7 cellular contexts compared by ENCODE assay signal in genomic region chr9:121640076-121640475, GRCh38. TPM values are rescaled to one million over a fixed set of nuclear protein-coding genes. Genes with fewer than 3 reads are reported as not detected.
DNase-seq lines count a peak whose midpoint lies in the region; ATAC-seq, FAIRE-seq and TF ChIP-seq lines count a peak whose summit lies in the region.

No MANE protein-coding gene starts in this region.

- H3K4me1 ChIP-seq in astrocyte (ENCODE audit: insufficient read depth, low read length), result peaks cover 4% of the 10 kb centered on the region

- H3K4me2 ChIP-seq in astrocyte (ENCODE audit: low read length), result no peak overlapping the region

- DNase-seq in GM12865 (ENCODE audit: low read depth), result peak; percentile 20
- peak; percentile 62 for DNase-seq in NAMALWA (ENCODE audit: low spot score)
- no peak for DNase-seq in astrocyte (ENCODE audit: low read depth)
- DNase-seq in kidney epithelial cell (ENCODE audit: low read depth), result no peak
- DNase-seq in stimulated activated CD8-positive, alpha-beta memory T cell treated with anti-CD3 and anti-CD28 coated beads, Interleukin-4, amount 100 ng/mL, for 24 hours (ENCODE audit: low read depth), result peak; percentile 17
- DNase-seq in GM19239 (ENCODE audit: insufficient read length, low spot score), result no peak

- no peaks in the 10 kb centered on the region for H3K36me3 Mint-ChIP-seq in astrocyte (ENCODE audit: low read depth, unreplicated experiment)

- H3K79me2 ChIP-seq in astrocyte (ENCODE audit: insufficient read depth, low read length), result no peaks in the 10 kb centered on the region

- peaks cover 17% of the 10 kb centered on the region for H3K4me1 Mint-ChIP-seq in astrocyte (ENCODE audit: low read depth, unreplicated experiment)

- H3K9me3 ChIP-seq in astrocyte (ENCODE audit: insufficient read depth, low read depth, low read length), result peaks cover 6% of the 10 kb centered on the region

- no peak for ATAC-seq in GM21390 (IDR thresholded peaks at IDR 0.05; ENCODE audit: unreplicated experiment)

- no peak overlapping the region for H2AFZ ChIP-seq in astrocyte (ENCODE audit: low read depth, low read length)

- peaks cover 11% of the 10 kb centered on the region for H3K27me3 Mint-ChIP-seq in astrocyte (ENCODE audit: low read depth, unreplicated experiment)

- H3K4me3 ChIP-seq in GM12865 (ENCODE audit: low read depth, low read length) (no peak overlapping the region), astrocyte (ENCODE audit: insufficient read depth, low read depth, low read length) (no peak overlapping the region), kidney epithelial cell (ENCODE audit: low read depth, low read length) (no peak overlapping the region)

- TF ChIP-seq CTCF in GM12865 (IDR thresholded peaks at IDR 0.05; ENCODE audit: insufficient read depth, low read depth, low read length, missing control alignments), result peak; percentile 40
- TF ChIP-seq CTCF in astrocyte (IDR thresholded peaks at IDR 0.05; ENCODE audit: insufficient read depth, low read depth, low read length), result peak; percentile 23
- peak; percentile 64 for TF ChIP-seq CTCF in kidney epithelial cell (IDR thresholded peaks at IDR 0.05; ENCODE audit: insufficient read depth, low read length, poor library complexity, severe bottlenecking)

- peaks cover 23% of the 10 kb centered on the region for H4K20me1 ChIP-seq in astrocyte (ENCODE audit: insufficient read depth, low read length)

- H3K36me3 ChIP-seq in astrocyte (ENCODE audit: insufficient read depth, low read length), result no peaks in the 10 kb centered on the region
- H3K36me3 ChIP-seq in kidney epithelial cell (ENCODE audit: control insufficient read depth, insufficient read depth, low read length), result no peaks in the 10 kb centered on the region

- no peak overlapping the region for H3K9ac ChIP-seq in astrocyte (ENCODE audit: low read length)

- H3K27ac Mint-ChIP-seq in astrocyte (ENCODE audit: unreplicated experiment), result no peak overlapping the region

- peaks cover 4% of the 10 kb centered on the region for H3K9me3 Mint-ChIP-seq in astrocyte (ENCODE audit: unreplicated experiment)

- FAIRE-seq in astrocyte (lab: Jason Lieb, UNC) (no peak), GM19239 (lab: Jason Lieb, UNC) (no peak)

- H3K4me3 Mint-ChIP-seq in astrocyte (ENCODE audit: unreplicated experiment), result peak overlapping the region; percentile 47

- H3K27me3 ChIP-seq in astrocyte (ENCODE audit: insufficient read depth, low read length) (peaks cover 3% of the 10 kb centered on the region), kidney epithelial cell (ENCODE audit: control insufficient read depth, insufficient read depth, low read length) (no peaks in the 10 kb centered on the region)

- no peak overlapping the region for H3K27ac ChIP-seq in astrocyte (ENCODE audit: low read depth, low read length)

RNA-seq across cellular contexts. Expression of gene DAB2IP, which starts 11.4 kb away (rescaled TPM):
- total RNA-seq in astrocyte (41.4 and 41.7 TPM in 2 replicates), kidney epithelial cell (38.0 and 51.1 TPM in 2 replicates)

Comparison
In these comparisons a context has a peak if more than half of its experiments do, and no peak if none do; other contexts are left out.
1. DNase-seq: peak in GM12865 (single experiment), NAMALWA (single experiment) and stimulated activated CD8-positive, alpha-beta memory T cell treated with anti-CD3 and anti-CD28 coated beads, Interleukin-4, amount 100 ng/mL, for 24 hours (single experiment); none in astrocyte (single experiment), kidney epithelial cell (single experiment) and GM19239 (single experiment).
2. Peak in every context shown above with its lines, with median percentiles within 50 percentile points of each other: CTCF ChIP-seq.